ENCODE assay signal across 2 cellular contexts in genomic region chr3:127524300-127524896, GRCh38.
A peak's percentile ranks its signal among the peaks of the same experiment; 100 is the strongest.
TF ChIP-seq lines count a peak whose summit lies in the region.

No MANE protein-coding gene starts in this region.

TF ChIP-seq in SK-N-SH, 30 proteins besides CTCF, POLR2A, EP300 and RAD21 (continued from another document):
- TF ChIP-seq, protein P1, sequence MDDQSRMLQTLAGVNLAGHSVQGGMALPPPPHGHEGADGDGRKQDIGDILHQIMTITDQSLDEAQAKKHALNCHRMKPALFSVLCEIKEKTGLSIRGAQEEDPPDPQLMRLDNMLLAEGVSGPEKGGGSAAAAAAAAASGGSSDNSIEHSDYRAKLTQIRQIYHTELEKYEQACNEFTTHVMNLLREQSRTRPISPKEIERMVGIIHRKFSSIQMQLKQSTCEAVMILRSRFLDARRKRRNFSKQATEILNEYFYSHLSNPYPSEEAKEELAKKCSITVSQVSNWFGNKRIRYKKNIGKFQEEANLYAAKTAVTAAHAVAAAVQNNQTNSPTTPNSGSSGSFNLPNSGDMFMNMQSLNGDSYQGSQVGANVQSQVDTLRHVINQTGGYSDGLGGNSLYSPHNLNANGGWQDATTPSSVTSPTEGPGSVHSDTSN (IDR thresholded peaks at IDR 0.05) = no peak
- TF ChIP-seq SMC3 (IDR thresholded peaks at IDR 0.05; ENCODE audit: low read depth, low read length) (no peak), MEF2A (IDR thresholded peaks at IDR 0.05; ENCODE audit: borderline replicate concordance, low read depth) (no peak), FOXM1 (IDR thresholded peaks at IDR 0.05; ENCODE audit: low read depth) (no peak), RFX5 (IDR thresholded peaks at IDR 0.05; ENCODE audit: low read length) (peak; percentile 63; the same call in 1 of the 2 replicates), MXI1 (IDR thresholded peaks at IDR 0.05; ENCODE audit: low read depth, low read length) (peak; percentile 64; the same call in 1 of the 2 replicates), GATA2 (CRISPR knock-in tag; IDR thresholded peaks at IDR 0.05) (no peak), TAF1 (IDR thresholded peaks at IDR 0.05; ENCODE audit: borderline replicate concordance, low read depth, low read length) (no peak)
- TF ChIP-seq, protein P2, sequence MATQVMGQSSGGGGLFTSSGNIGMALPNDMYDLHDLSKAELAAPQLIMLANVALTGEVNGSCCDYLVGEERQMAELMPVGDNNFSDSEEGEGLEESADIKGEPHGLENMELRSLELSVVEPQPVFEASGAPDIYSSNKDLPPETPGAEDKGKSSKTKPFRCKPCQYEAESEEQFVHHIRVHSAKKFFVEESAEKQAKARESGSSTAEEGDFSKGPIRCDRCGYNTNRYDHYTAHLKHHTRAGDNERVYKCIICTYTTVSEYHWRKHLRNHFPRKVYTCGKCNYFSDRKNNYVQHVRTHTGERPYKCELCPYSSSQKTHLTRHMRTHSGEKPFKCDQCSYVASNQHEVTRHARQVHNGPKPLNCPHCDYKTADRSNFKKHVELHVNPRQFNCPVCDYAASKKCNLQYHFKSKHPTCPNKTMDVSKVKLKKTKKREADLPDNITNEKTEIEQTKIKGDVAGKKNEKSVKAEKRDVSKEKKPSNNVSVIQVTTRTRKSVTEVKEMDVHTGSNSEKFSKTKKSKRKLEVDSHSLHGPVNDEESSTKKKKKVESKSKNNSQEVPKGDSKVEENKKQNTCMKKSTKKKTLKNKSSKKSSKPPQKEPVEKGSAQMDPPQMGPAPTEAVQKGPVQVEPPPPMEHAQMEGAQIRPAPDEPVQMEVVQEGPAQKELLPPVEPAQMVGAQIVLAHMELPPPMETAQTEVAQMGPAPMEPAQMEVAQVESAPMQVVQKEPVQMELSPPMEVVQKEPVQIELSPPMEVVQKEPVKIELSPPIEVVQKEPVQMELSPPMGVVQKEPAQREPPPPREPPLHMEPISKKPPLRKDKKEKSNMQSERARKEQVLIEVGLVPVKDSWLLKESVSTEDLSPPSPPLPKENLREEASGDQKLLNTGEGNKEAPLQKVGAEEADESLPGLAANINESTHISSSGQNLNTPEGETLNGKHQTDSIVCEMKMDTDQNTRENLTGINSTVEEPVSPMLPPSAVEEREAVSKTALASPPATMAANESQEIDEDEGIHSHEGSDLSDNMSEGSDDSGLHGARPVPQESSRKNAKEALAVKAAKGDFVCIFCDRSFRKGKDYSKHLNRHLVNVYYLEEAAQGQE (IDR thresholded peaks at IDR 0.05; ENCODE audit: low read depth, low read length) = no peak
- TF ChIP-seq, protein P3, sequence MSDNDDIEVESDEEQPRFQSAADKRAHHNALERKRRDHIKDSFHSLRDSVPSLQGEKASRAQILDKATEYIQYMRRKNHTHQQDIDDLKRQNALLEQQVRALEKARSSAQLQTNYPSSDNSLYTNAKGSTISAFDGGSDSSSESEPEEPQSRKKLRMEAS (IDR thresholded peaks at IDR 0.05; ENCODE audit: low read depth) = no peak

TF ChIP-seq in SK-N-SH treated with all-trans-retinoic acid at 6 μM for 48 hours, 23 proteins besides CTCF, POLR2A, EP300 and RAD21 (continued from another document):
- no peak for TF ChIP-seq POU6F1 (CRISPR knock-in tag; IDR thresholded peaks at IDR 0.05; ENCODE audit: borderline replicate concordance, low read depth)
- TF ChIP-seq, protein P4, sequence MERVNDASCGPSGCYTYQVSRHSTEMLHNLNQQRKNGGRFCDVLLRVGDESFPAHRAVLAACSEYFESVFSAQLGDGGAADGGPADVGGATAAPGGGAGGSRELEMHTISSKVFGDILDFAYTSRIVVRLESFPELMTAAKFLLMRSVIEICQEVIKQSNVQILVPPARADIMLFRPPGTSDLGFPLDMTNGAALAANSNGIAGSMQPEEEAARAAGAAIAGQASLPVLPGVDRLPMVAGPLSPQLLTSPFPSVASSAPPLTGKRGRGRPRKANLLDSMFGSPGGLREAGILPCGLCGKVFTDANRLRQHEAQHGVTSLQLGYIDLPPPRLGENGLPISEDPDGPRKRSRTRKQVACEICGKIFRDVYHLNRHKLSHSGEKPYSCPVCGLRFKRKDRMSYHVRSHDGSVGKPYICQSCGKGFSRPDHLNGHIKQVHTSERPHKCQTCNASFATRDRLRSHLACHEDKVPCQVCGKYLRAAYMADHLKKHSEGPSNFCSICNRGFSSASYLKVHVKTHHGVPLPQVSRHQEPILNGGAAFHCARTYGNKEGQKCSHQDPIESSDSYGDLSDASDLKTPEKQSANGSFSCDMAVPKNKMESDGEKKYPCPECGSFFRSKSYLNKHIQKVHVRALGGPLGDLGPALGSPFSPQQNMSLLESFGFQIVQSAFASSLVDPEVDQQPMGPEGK (CRISPR knock-in tag; IDR thresholded peaks at IDR 0.05; ENCODE audit: borderline replicate concordance) = no peak
- TF ChIP-seq TCF4 (CRISPR knock-in tag; IDR thresholded peaks at IDR 0.05; ENCODE audit: borderline replicate concordance) = no peak
- no peak for TF ChIP-seq CSDC2 (CRISPR knock-in tag; IDR thresholded peaks at IDR 0.05)
- no peak for TF ChIP-seq RARB (CRISPR knock-in tag; IDR thresholded peaks at IDR 0.05)
- no peak for TF ChIP-seq ZNF8 (CRISPR knock-in tag; IDR thresholded peaks at IDR 0.05)
- no peak for TF ChIP-seq TOX (CRISPR knock-in tag; IDR thresholded peaks at IDR 0.05; ENCODE audit: borderline replicate concordance)
- no peak for TF ChIP-seq ZFP30 (CRISPR knock-in tag; IDR thresholded peaks at IDR 0.05)
- TF ChIP-seq BACH2 (CRISPR knock-in tag; IDR thresholded peaks at IDR 0.05; ENCODE audit: borderline replicate concordance) = no peak
- no peak for TF ChIP-seq ZC3H10 (CRISPR knock-in tag; IDR thresholded peaks at IDR 0.05)
- TF ChIP-seq, protein P5, sequence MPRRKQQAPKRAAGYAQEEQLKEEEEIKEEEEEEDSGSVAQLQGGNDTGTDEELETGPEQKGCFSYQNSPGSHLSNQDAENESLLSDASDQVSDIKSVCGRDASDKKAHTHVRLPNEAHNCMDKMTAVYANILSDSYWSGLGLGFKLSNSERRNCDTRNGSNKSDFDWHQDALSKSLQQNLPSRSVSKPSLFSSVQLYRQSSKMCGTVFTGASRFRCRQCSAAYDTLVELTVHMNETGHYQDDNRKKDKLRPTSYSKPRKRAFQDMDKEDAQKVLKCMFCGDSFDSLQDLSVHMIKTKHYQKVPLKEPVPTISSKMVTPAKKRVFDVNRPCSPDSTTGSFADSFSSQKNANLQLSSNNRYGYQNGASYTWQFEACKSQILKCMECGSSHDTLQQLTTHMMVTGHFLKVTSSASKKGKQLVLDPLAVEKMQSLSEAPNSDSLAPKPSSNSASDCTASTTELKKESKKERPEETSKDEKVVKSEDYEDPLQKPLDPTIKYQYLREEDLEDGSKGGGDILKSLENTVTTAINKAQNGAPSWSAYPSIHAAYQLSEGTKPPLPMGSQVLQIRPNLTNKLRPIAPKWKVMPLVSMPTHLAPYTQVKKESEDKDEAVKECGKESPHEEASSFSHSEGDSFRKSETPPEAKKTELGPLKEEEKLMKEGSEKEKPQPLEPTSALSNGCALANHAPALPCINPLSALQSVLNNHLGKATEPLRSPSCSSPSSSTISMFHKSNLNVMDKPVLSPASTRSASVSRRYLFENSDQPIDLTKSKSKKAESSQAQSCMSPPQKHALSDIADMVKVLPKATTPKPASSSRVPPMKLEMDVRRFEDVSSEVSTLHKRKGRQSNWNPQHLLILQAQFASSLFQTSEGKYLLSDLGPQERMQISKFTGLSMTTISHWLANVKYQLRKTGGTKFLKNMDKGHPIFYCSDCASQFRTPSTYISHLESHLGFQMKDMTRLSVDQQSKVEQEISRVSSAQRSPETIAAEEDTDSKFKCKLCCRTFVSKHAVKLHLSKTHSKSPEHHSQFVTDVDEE (CRISPR knock-in tag; IDR thresholded peaks at IDR 0.05) = no peak
- no peak for TF ChIP-seq ZNF70 (CRISPR knock-in tag; IDR thresholded peaks at IDR 0.05)
- no peak for TF ChIP-seq SNAI2 (CRISPR knock-in tag; IDR thresholded peaks at IDR 0.05)
- TF ChIP-seq ZNF565 (CRISPR knock-in tag; conservative IDR thresholded peaks at IDR 0.05; ENCODE audit: low read depth) = no peak
